ENCODE assay signal across 8 cellular contexts in genomic region chr9:129885670-129886106, GRCh38. TPM values are rescaled to one million over a fixed set of nuclear protein-coding genes. Genes with fewer than 3 reads are reported as not detected.
DNase-seq lines count a peak whose midpoint lies in the region; ATAC-seq and TF ChIP-seq lines count a peak whose summit lies in the region.

No MANE protein-coding gene starts in this region.

- peak; percentile 14 to 18 for DNase-seq in NCI-H187 (lab: John Stamatoyannopoulos, UW)
- no peak for DNase-seq in NCI-H187 treated with DMSO at 0.1 percent for 48 hours (lab: John Stamatoyannopoulos, UW)
- peak; percentile 91 for DNase-seq in NOMO-1 treated with dmso at 0.1 percent for 144 hours (lab: John Stamatoyannopoulos, UW; ENCODE audit: unreplicated experiment)
- DNase-seq in activated CD8-positive, alpha-beta memory T cell treated with anti-CD3 and anti-CD28 coated beads, Interleukin-2, amount 50 U/mL, for 1 hour (ENCODE audit: extremely low read depth): peak; percentile 87
- peak; percentile 95 for DNase-seq in endodermal cell
- peak; percentile 66 to 85 for DNase-seq in mesothelial cell of epicardium (ENCODE audit: low spot score in 2 of 2, unreplicated experiment in 2 of 2)
- peak; percentile 84 for DNase-seq in stimulated activated CD8-positive, alpha-beta memory T cell treated with anti-CD3 and anti-CD28 coated beads, Interleukin-15, amount 100 ng/mL, for 1 hour (ENCODE audit: low read depth)

- H3K9me3 Mint-ChIP-seq in endodermal cell: no peaks in the 10 kb centered on the region
- no peaks in the 10 kb centered on the region for H3K9me3 Mint-ChIP-seq in mesothelial cell of epicardium

- no peak overlapping the region for H3K9ac ChIP-seq in endodermal cell (ENCODE audit: extremely low read depth, low read length, poor library complexity, severe bottlenecking)

- peaks cover 11% of the 10 kb centered on the region for H3K36me3 ChIP-seq in endodermal cell (ENCODE audit: control insufficient read depth, insufficient read depth, low read length)

- 13 to 24% methylated on average over 8 to 27 of the region's 27 CpGs for WGBS in endodermal cell (ENCODE audit: insufficient coverage in 1 of 2, insufficient read length in 1 of 2), 2 experiments

- no peaks in the 10 kb centered on the region for H3K27me3 ChIP-seq in endodermal cell (ENCODE audit: control insufficient read depth, insufficient read depth, low read length, poor library complexity, severe bottlenecking)

- peaks cover 15% of the 10 kb centered on the region for H3K4me1 ChIP-seq in endodermal cell (ENCODE audit: control insufficient read depth, insufficient read depth, low read length)

- peak; percentile 34 for ATAC-seq in HG03432 (IDR thresholded peaks at IDR 0.05; ENCODE audit: unreplicated experiment)

- peak overlapping the region; percentile 48 for H3K4me3 Mint-ChIP-seq in endodermal cell
- H3K4me3 Mint-ChIP-seq in mesothelial cell of epicardium: peak overlapping the region; percentile 69

- no peaks in the 10 kb centered on the region for H3K9me3 ChIP-seq in endodermal cell (ENCODE audit: control insufficient read depth, low read length)

- no peaks in the 10 kb centered on the region for H3K27me3 Mint-ChIP-seq in endodermal cell (ENCODE audit: insufficient read depth)
- H3K27me3 Mint-ChIP-seq in mesothelial cell of epicardium (ENCODE audit: low read depth): no peaks in the 10 kb centered on the region

- peaks cover 23% of the 10 kb centered on the region for H3K36me3 Mint-ChIP-seq in endodermal cell (ENCODE audit: low read depth)
- H3K36me3 Mint-ChIP-seq in mesothelial cell of epicardium: peaks cover 15% of the 10 kb centered on the region

- H3K4me3 ChIP-seq in endodermal cell (ENCODE audit: low read length): no peak overlapping the region

- TF ChIP-seq CTCF in endodermal cell (conservative IDR thresholded peaks at IDR 0.05): peak; percentile 84
- TF ChIP-seq CTCF in mesothelial cell of epicardium (IDR thresholded peaks at IDR 0.05; ENCODE audit: unreplicated experiment): peak; percentile 66

- H3K27ac Mint-ChIP-seq in endodermal cell (peak overlapping the region; percentile 66), mesothelial cell of epicardium (peak overlapping the region; percentile 67)

- H3K4me1 Mint-ChIP-seq in endodermal cell (peaks cover 27% of the 10 kb centered on the region), mesothelial cell of epicardium (peaks cover 35% of the 10 kb centered on the region)

- H3K27ac ChIP-seq in endodermal cell (ENCODE audit: low read depth, low read length): no peak overlapping the region

RNA-seq across cellular contexts. Expression of gene USP20, which starts 50.4 kb away (rescaled TPM):
- total RNA-seq in endodermal cell (10 to 100 TPM; 24.4 to 25.8 TPM), mesothelial cell of epicardium (47.1 to 49.0 TPM (median 47.7 TPM) in 3 replicates)
- 23.8 TPM for polyA plus RNA-seq in endodermal cell (2013, experiment 1 of 2)
- polyA plus RNA-seq in endodermal cell (2013, experiment 2 of 2): 20.7 TPM

RNA-seq across cellular contexts. Expression of gene C9orf78, which starts 50.6 kb away (rescaled TPM):
- total RNA-seq in endodermal cell (10 to 100 TPM; 29.9 to 34.1 TPM), mesothelial cell of epicardium (28.2 to 31.0 TPM (median 29.9 TPM) in 3 replicates)
- 42.8 TPM for polyA plus RNA-seq in endodermal cell (2013, experiment 1 of 2)
- 38.7 TPM for polyA plus RNA-seq in endodermal cell (2013, experiment 2 of 2)
